Comparison of ENCODE assay signal across 1 cellular context in the genomic region with DNA sequence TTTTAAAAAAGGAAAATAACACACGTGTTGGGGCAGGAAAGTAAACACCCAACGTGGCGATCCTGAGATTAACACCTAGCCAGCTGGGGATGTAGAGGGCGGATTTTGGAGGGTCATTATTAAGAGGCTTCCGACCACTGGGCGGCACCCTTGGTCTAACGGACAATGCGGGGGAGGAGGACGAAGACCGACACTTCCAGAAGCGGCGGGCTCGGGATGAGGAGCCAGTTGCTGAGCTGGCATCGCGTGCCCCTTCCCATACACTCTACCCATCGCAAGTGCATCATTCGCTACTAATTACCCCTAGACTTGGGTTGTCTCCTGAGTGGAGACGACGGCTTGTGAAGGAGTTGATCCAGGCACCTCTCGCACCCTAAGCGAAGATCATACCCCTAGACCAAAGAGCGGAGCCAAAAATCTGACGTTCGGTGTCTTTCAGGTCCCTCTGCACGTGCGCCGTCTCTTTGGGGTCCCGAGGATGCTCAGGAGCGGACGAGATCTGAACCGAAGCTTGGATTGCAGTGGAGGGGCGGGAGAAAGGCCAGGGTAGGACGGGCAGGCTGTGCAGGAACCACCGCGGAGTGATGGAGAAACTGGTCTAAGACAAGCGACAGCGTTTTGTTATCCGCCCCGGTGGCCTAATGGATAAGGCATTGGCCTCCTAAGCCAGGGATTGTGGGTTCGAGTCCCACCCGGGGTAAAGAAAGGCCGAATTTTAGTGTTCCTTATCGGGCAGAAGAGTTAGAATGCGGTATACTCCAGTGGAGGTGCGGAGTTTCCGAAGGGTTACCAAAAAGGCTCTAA.
TF ChIP-seq lines count a peak whose summit lies in the region.

No MANE protein-coding gene starts in this region.

TF ChIP-seq in K562, 482 proteins besides CTCF, POLR2A, EP300 and RAD21 (continued from another document and continues in another):
- TF ChIP-seq TCF7 (IDR thresholded peaks at IDR 0.05; ENCODE audit: borderline replicate concordance) (no peak), NR4A1 (CRISPR knock-in tag; IDR thresholded peaks at IDR 0.05) (no peak), NR4A1 (tag; IDR thresholded peaks at IDR 0.05) (peak; percentile 16; the same call in 1 of the 2 replicates), ZNF140 (CRISPR knock-in tag; IDR thresholded peaks at IDR 0.05) (no peak), TRIM24 (IDR thresholded peaks at IDR 0.05) (peak; percentile 10 to 55; a peak in 2 of 4 replicates), NFE2L1 (tag; IDR thresholded peaks at IDR 0.05; ENCODE audit: borderline replicate concordance, low read depth) (no peak), ZNF217 (CRISPR knock-in tag; IDR thresholded peaks at IDR 0.05) (no peak), ZNF121 (CRISPR knock-in tag; conservative IDR thresholded peaks at IDR 0.05) (no peak), ZNF133 (CRISPR knock-in tag; IDR thresholded peaks at IDR 0.05) (no peak), FOXA3 (CRISPR knock-in tag; conservative IDR thresholded peaks at IDR 0.05 in 1 of 2, IDR thresholded peaks at IDR 0.05 in 1 of 2) (peak; percentile 80 to 82), NR1H2 (CRISPR knock-in tag; IDR thresholded peaks at IDR 0.05) (peak; percentile 91; the same call in 1 of the 2 replicates), CCNT2 (IDR thresholded peaks at IDR 0.05; ENCODE audit: borderline replicate concordance, extremely low read depth, insufficient read length, low read depth, low read length) (no peak), SMARCA5 (IDR thresholded peaks at IDR 0.05) (peak; percentile 35; the same call in 1 of the 2 replicates), SRSF3 (IDR thresholded peaks at IDR 0.05; ENCODE audit: insufficient read depth, low read length) (no peak), ZKSCAN3 (CRISPR knock-in tag; IDR thresholded peaks at IDR 0.05) (no peak), SNRNP70 (optimal IDR thresholded peaks at IDR 0.05; ENCODE audit: low read depth, low read length) (no peak), NFXL1 (CRISPR knock-in tag; IDR thresholded peaks at IDR 0.05) (no peak), ZNF551 (CRISPR knock-in tag; IDR thresholded peaks at IDR 0.05) (no peak), ZNF23 (CRISPR knock-in tag; IDR thresholded peaks at IDR 0.05) (no peak), MAFF (IDR thresholded peaks at IDR 0.05; ENCODE audit: low read length) (no peak), ELF4 (CRISPR knock-in tag; IDR thresholded peaks at IDR 0.05) (peak; percentile 50; the same call in 1 of the 2 replicates), ZNF79 (CRISPR knock-in tag; IDR thresholded peaks at IDR 0.05; ENCODE audit: low read depth) (no peak), E2F3 (CRISPR knock-in tag; IDR thresholded peaks at IDR 0.05) (no peak), ZBED1 (IDR thresholded peaks at IDR 0.05) (0 out of 2 replicates have a peak, but pooled peaks have one; percentile 21), CREBBP (IDR thresholded peaks at IDR 0.05; ENCODE audit: low read depth, low read length) (no peak), TAF1 (IDR thresholded peaks at IDR 0.05; ENCODE audit: control insufficient read depth, extremely low read depth, insufficient read depth, low read length, severe bottlenecking) (no peak), ZNF76 (CRISPR knock-in tag; IDR thresholded peaks at IDR 0.05; ENCODE audit: borderline replicate concordance) (no peak), BCL6 (CRISPR knock-in tag; IDR thresholded peaks at IDR 0.05) (no peak), NR2C1 (IDR thresholded peaks at IDR 0.05) (peak; percentile 6; the same call in 1 of the 2 replicates), NR2C1 (tag; IDR thresholded peaks at IDR 0.05) (no peak), ZNF589 (CRISPR knock-in tag; IDR thresholded peaks at IDR 0.05; ENCODE audit: low read depth) (no peak), MTA3 (IDR thresholded peaks at IDR 0.05; ENCODE audit: borderline replicate concordance) (peak; percentile 80; the same call in 1 of the 2 replicates), SAP30 (IDR thresholded peaks at IDR 0.05; ENCODE audit: borderline replicate concordance, insufficient read depth, low read depth, low read length, poor library complexity, severe bottlenecking) (no peak), ZNF232 (CRISPR knock-in tag; IDR thresholded peaks at IDR 0.05) (no peak), MYNN (IDR thresholded peaks at IDR 0.05) (peak; percentile 71; the same call in 1 of the 2 replicates), MYNN (CRISPR knock-in tag; IDR thresholded peaks at IDR 0.05) (no peak), SRSF9 (IDR thresholded peaks at IDR 0.05; ENCODE audit: borderline replicate concordance, low read depth, low read length) (no peak), XRCC3 (IDR thresholded peaks at IDR 0.05) (no peak), RBM34 (IDR thresholded peaks at IDR 0.05; ENCODE audit: borderline replicate concordance, insufficient read depth, low read length) (no peak), ZNF507 (tag; conservative IDR thresholded peaks at IDR 0.05) (no peak), SRSF7 (optimal IDR thresholded peaks at IDR 0.05; ENCODE audit: low read depth, low read length) (no peak), RFX1 (IDR thresholded peaks at IDR 0.05) (no peak), ZBTB7A (IDR thresholded peaks at IDR 0.05; ENCODE audit: borderline replicate concordance, control insufficient read depth, low read depth, low read length) (peak; percentile 13; the same call in 1 of the 2 replicates), CBFA2T3 (IDR thresholded peaks at IDR 0.05) (no peak; the same call in 1 of the 2 replicates), PTTG1 (tag; IDR thresholded peaks at IDR 0.05; ENCODE audit: low read depth) (no peak), ILK (tag; IDR thresholded peaks at IDR 0.05; ENCODE audit: borderline replicate concordance, low read depth) (no peak), CBX3 (IDR thresholded peaks at IDR 0.05; ENCODE audit: borderline replicate concordance in 1 of 2, low read length in 2 of 2) (peak in 1 of 2 experiments; percentile 86; a peak in 2 of 3 replicates), MYBL2 (IDR thresholded peaks at IDR 0.05; ENCODE audit: low read depth) (0 out of 2 replicates have a peak, but pooled peaks have one; percentile 41), MYBL2 (CRISPR knock-in tag; IDR thresholded peaks at IDR 0.05; ENCODE audit: borderline replicate concordance) (no peak), NBN (IDR thresholded peaks at IDR 0.05; ENCODE audit: low read depth) (peak; percentile 85)
- TF ChIP-seq, protein P1, sequence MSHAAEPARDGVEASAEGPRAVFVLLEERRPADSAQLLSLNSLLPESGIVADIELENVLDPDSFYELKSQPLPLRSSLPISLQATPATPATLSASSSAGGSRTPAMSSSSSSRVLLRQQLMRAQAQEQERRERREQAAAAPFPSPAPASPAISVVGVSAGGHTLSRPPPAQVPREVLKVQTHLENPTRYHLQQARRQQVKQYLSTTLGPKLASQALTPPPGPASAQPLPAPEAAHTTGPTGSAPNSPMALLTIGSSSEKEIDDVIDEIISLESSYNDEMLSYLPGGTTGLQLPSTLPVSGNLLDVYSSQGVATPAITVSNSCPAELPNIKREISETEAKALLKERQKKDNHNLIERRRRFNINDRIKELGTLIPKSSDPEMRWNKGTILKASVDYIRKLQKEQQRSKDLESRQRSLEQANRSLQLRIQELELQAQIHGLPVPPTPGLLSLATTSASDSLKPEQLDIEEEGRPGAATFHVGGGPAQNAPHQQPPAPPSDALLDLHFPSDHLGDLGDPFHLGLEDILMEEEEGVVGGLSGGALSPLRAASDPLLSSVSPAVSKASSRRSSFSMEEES (CRISPR knock-in tag; IDR thresholded peaks at IDR 0.05) = no peak
- TF ChIP-seq, protein P2, sequence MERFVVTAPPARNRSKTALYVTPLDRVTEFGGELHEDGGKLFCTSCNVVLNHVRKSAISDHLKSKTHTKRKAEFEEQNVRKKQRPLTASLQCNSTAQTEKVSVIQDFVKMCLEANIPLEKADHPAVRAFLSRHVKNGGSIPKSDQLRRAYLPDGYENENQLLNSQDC (CRISPR knock-in tag; IDR thresholded peaks at IDR 0.05) = 0 out of 2 replicates have a peak, but pooled peaks have one; percentile 18
- TF ChIP-seq, protein P3, sequence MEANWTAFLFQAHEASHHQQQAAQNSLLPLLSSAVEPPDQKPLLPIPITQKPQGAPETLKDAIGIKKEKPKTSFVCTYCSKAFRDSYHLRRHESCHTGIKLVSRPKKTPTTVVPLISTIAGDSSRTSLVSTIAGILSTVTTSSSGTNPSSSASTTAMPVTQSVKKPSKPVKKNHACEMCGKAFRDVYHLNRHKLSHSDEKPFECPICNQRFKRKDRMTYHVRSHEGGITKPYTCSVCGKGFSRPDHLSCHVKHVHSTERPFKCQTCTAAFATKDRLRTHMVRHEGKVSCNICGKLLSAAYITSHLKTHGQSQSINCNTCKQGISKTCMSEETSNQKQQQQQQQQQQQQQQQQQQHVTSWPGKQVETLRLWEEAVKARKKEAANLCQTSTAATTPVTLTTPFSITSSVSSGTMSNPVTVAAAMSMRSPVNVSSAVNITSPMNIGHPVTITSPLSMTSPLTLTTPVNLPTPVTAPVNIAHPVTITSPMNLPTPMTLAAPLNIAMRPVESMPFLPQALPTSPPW (CRISPR knock-in tag; IDR thresholded peaks at IDR 0.05) = peak; percentile 60
- TF ChIP-seq, protein P4, sequence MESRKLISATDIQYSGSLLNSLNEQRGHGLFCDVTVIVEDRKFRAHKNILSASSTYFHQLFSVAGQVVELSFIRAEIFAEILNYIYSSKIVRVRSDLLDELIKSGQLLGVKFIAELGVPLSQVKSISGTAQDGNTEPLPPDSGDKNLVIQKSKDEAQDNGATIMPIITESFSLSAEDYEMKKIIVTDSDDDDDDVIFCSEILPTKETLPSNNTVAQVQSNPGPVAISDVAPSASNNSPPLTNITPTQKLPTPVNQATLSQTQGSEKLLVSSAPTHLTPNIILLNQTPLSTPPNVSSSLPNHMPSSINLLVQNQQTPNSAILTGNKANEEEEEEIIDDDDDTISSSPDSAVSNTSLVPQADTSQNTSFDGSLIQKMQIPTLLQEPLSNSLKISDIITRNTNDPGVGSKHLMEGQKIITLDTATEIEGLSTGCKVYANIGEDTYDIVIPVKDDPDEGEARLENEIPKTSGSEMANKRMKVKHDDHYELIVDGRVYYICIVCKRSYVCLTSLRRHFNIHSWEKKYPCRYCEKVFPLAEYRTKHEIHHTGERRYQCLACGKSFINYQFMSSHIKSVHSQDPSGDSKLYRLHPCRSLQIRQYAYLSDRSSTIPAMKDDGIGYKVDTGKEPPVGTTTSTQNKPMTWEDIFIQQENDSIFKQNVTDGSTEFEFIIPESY (CRISPR knock-in tag; IDR thresholded peaks at IDR 0.05) = no peak
- TF ChIP-seq, protein P5, sequence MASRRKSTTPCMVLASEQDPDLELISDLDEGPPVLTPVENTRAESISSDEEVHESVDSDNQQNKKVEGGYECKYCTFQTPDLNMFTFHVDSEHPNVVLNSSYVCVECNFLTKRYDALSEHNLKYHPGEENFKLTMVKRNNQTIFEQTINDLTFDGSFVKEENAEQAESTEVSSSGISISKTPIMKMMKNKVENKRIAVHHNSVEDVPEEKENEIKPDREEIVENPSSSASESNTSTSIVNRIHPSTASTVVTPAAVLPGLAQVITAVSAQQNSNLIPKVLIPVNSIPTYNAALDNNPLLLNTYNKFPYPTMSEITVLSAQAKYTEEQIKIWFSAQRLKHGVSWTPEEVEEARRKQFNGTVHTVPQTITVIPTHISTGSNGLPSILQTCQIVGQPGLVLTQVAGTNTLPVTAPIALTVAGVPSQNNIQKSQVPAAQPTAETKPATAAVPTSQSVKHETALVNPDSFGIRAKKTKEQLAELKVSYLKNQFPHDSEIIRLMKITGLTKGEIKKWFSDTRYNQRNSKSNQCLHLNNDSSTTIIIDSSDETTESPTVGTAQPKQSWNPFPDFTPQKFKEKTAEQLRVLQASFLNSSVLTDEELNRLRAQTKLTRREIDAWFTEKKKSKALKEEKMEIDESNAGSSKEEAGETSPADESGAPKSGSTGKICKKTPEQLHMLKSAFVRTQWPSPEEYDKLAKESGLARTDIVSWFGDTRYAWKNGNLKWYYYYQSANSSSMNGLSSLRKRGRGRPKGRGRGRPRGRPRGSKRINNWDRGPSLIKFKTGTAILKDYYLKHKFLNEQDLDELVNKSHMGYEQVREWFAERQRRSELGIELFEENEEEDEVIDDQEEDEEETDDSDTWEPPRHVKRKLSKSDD (conservative IDR thresholded peaks at IDR 0.05; ENCODE audit: low read length) = no peak
- TF ChIP-seq, protein P6, sequence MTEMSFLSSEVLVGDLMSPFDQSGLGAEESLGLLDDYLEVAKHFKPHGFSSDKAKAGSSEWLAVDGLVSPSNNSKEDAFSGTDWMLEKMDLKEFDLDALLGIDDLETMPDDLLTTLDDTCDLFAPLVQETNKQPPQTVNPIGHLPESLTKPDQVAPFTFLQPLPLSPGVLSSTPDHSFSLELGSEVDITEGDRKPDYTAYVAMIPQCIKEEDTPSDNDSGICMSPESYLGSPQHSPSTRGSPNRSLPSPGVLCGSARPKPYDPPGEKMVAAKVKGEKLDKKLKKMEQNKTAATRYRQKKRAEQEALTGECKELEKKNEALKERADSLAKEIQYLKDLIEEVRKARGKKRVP (CRISPR knock-in tag; IDR thresholded peaks at IDR 0.05) = no peak; the same call in 1 of the 2 replicates
- TF ChIP-seq, protein P7, sequence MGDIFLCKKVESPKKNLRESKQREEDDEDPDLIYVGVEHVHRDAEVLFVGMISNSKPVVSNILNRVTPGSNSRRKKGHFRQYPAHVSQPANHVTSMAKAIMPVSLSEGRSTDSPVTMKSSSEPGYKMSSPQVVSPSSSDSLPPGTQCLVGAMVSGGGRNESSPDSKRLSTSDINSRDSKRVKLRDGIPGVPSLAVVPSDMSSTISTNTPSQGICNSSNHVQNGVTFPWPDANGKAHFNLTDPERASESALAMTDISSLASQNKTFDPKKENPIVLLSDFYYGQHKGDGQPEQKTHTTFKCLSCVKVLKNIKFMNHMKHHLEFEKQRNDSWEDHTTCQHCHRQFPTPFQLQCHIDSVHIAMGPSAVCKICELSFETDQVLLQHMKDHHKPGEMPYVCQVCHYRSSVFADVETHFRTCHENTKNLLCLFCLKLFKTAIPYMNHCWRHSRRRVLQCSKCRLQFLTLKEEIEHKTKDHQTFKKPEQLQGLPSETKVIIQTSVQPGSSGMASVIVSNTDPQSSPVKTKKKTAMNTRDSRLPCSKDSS (IDR thresholded peaks at IDR 0.05; ENCODE audit: low read depth, partially characterized antibody) = no peak
- TF ChIP-seq, protein P8, sequence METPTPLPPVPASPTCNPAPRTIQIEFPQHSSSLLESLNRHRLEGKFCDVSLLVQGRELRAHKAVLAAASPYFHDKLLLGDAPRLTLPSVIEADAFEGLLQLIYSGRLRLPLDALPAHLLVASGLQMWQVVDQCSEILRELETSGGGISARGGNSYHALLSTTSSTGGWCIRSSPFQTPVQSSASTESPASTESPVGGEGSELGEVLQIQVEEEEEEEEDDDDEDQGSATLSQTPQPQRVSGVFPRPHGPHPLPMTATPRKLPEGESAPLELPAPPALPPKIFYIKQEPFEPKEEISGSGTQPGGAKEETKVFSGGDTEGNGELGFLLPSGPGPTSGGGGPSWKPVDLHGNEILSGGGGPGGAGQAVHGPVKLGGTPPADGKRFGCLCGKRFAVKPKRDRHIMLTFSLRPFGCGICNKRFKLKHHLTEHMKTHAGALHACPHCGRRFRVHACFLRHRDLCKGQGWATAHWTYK (CRISPR knock-in tag; IDR thresholded peaks at IDR 0.05) = peak; percentile 18; the same call in 1 of the 2 replicates
- TF ChIP-seq, protein P9, sequence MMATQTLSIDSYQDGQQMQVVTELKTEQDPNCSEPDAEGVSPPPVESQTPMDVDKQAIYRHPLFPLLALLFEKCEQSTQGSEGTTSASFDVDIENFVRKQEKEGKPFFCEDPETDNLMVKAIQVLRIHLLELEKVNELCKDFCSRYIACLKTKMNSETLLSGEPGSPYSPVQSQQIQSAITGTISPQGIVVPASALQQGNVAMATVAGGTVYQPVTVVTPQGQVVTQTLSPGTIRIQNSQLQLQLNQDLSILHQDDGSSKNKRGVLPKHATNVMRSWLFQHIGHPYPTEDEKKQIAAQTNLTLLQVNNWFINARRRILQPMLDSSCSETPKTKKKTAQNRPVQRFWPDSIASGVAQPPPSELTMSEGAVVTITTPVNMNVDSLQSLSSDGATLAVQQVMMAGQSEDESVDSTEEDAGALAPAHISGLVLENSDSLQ (IDR thresholded peaks at IDR 0.05) = no peak; the same call in 1 of the 2 replicates
